Comparison of ENCODE assay signal across 25 cellular contexts in the genomic region with DNA sequence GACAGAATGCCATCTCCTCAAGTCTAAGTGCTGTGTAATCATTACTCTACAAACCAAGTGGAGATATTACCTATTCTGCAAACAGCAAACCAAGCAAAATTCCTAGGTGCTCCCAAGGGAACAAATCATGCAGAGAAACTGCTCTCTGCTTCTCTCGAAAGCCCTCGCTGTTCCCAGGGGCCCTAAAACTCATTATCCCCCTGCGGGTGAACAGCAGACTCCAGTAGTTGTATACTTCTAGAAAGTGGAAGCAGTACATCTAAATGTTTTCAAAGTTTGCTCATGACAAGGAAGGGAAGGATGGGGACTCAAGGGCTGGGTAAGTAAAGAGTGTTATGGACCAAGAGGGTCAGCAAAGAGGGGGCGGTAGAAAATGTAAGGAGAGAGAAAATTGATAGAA.
"Had no signal": no experiment of that assay in that cellular context is flagged by ENCODE, and none has a peak within 500 bp of the region (broad histone marks: within the 10 kb centered on the region; RNA-seq: fewer than 3 reads in every experiment).

No MANE protein-coding gene starts in this region.

- H3K36me3 Mint-ChIP-seq: natural killer cell had no signal

- H3K9ac ChIP-seq: neural progenitor cell, parathyroid adenoma had no signal

- H3K4me3 Mint-ChIP-seq: dendritic cell treated with granulocyte-macrophage colony-stimulating factor and Interleukin-4, amounts not matched to agents 40 ng/mL and 50 ng/mL, for 4 days; memory B cell; natural killer cell; neural progenitor cell had no signal

- DNase-seq: colonic mucosa; effector memory CD4-positive, alpha-beta T cell; foreskin keratinocyte; heart right ventricle; hippocampal formation; kidney glomerular epithelial cell; natural killer cell; right lobe of liver; small intestine; stimulated activated CD4-positive, alpha-beta T cell treated with anti-CD3 and anti-CD28 coated beads, Interleukin-15, amount 100 ng/mL, for 24 hours; stimulated activated CD4-positive, alpha-beta T cell treated with anti-CD3 and anti-CD28 coated beads, Interleukin-2, amount 100 ng/mL, for 48 hours; stimulated activated naive CD4-positive, alpha-beta T cell treated with Interleukin-2 at 50 U/mL for 16 hours; substantia nigra; testis; tibial artery; upper lobe of left lung had no signal

- ATAC-seq: foreskin keratinocyte, gastroesophageal sphincter, heart right ventricle, left lobe of liver, natural killer cell, right lobe of liver had no signal

- H3K9me3 Mint-ChIP-seq: dendritic cell treated with granulocyte-macrophage colony-stimulating factor and Interleukin-4, amounts not matched to agents 40 ng/mL and 50 ng/mL, for 4 days; memory B cell; natural killer cell had no signal

- H3K27me3 ChIP-seq: testis had no signal

- H3K4me1 ChIP-seq: colonic mucosa, foreskin keratinocyte, parathyroid adenoma had no signal

- H3K27me3 Mint-ChIP-seq: memory B cell had no signal

- H3K36me3 ChIP-seq: colonic mucosa, esophagus muscularis mucosa, gastroesophageal sphincter, heart right ventricle, neural progenitor cell, right lobe of liver, tibial artery, upper lobe of left lung had no signal

- H3K27ac Mint-ChIP-seq: dendritic cell treated with granulocyte-macrophage colony-stimulating factor and Interleukin-4, amounts not matched to agents 40 ng/mL and 50 ng/mL, for 4 days; memory B cell; natural killer cell; neural progenitor cell; progenitor cell of endocrine pancreas had no signal

- H3K4me2 ChIP-seq: neural progenitor cell had no signal

- H3K27ac ChIP-seq: colonic mucosa, esophagus muscularis mucosa, foreskin keratinocyte, gastroesophageal sphincter, heart right ventricle, neural progenitor cell, parathyroid adenoma, right lobe of liver, testis, tibial artery, upper lobe of left lung had no signal

- H3K9me3 ChIP-seq: colonic mucosa, esophagus muscularis mucosa, gastroesophageal sphincter, heart right ventricle, right lobe of liver, testis, tibial artery, upper lobe of left lung had no signal

- H3K4me3 ChIP-seq: colonic mucosa, esophagus muscularis mucosa, gastroesophageal sphincter, heart right ventricle, lung, neural progenitor cell, right lobe of liver, testis, tibial artery, upper lobe of left lung had no signal
